Comparison of ENCODE assay signal across 8 cellular contexts in the genomic region with DNA sequence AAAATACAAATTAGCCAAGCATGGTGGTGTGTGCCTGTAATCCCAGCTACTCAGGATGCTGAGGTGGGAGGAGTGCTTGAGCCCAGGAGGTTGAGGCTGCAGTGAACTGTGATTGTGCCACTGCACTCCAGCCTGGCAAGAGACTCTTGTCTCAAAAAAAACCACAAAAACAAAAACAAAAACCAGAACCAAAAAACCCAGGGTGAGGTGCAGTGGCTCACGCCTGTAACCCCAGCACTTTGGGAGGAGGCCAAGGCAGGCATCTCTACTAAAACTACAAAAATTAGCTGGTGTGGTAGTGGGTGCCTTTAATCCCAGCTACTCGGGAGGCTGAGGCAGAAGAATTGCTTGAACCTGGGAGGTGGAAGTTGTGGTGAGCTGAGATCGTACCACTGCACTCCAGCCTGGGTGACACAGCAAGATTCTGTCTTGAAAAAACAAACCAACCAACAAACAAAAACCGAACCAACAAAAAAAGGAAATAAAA. TPM values are rescaled to one million over a fixed set of nuclear protein-coding genes. Genes with fewer than 3 reads are reported as not detected.
A peak's percentile ranks its signal among the peaks of the same experiment; 100 is the strongest.
DNase-seq lines count a peak whose midpoint lies in the region; ATAC-seq and TF ChIP-seq lines count a peak whose summit lies in the region.
"Not testable (repeated sequence)": the region's sequence is repeated elsewhere in the genome, so short reads cannot be mapped to it uniquely, and the experiment has no call there.

No MANE protein-coding gene starts in this region.

- not testable (repeated sequence) for TF ChIP-seq CTCF in KMS-11 (conservative IDR thresholded peaks at IDR 0.05; ENCODE audit: low read depth, low read length); choroid plexus epithelial cell (conservative IDR thresholded peaks at IDR 0.05; ENCODE audit: low read depth, low read length)

- not testable (repeated sequence) for H3K36me3 Mint-ChIP-seq in CD8-positive, alpha-beta memory T cell; T-cell; activated CD8-positive, alpha-beta memory T cell treated with anti-CD3 and anti-CD28 coated beads, Interleukin-2, amount 10 ng/mL, durations not matched to agents 7 days and 5 days; activated naive CD4-positive, alpha-beta T cell treated with anti-CD3 and anti-CD28 coated beads, Interleukin-2, amount 10 ng/mL, durations not matched to agents 7 days and 5 days; natural killer cell treated with Interleukin-12 subunit alpha and Interleukin-12 subunit beta and Interleukin-15 and Interleukin-18, amount 100 ng/mL, for 72 hours

- peak in 2 of 5 donors; percentile 17 to 22 for DNase-seq in CD8-positive, alpha-beta memory T cell
- DNase-seq in T-cell (peak in 15 of 34 experiments; percentile 1 to 28 (median 5)), choroid plexus epithelial cell (ENCODE audit: low read depth) (peak; percentile 21), substantia nigra (lab: John Stamatoyannopoulos, UW) (peak in 1 of 49 donors; percentile 22)
- peak; percentile 46 for DNase-seq in activated CD8-positive, alpha-beta memory T cell treated with anti-CD3 and anti-CD28 coated beads, Interleukin-2, amount 10 ng/mL, durations not matched to agents 7 days and 5 days
- DNase-seq in activated naive CD4-positive, alpha-beta T cell treated with anti-CD3 and anti-CD28 coated beads, Interleukin-2, amount 10 ng/mL, durations not matched to agents 7 days and 5 days: peak; percentile 51
- DNase-seq in natural killer cell treated with Interleukin-12 subunit alpha and Interleukin-12 subunit beta and Interleukin-15 and Interleukin-18, amount 100 ng/mL, for 72 hours (ENCODE audit: low spot score): not testable (repeated sequence)

- not testable (repeated sequence) for H3K27ac ChIP-seq in CD8-positive, alpha-beta memory T cell (ENCODE audit: low read depth, low read length)
- peak overlapping the region; percentile 95 for H3K27ac ChIP-seq in KMS-11
- H3K27ac ChIP-seq in substantia nigra (ENCODE audit: low read depth, low read length, poor library complexity, severe bottlenecking): peak overlapping the region; percentile 59

- H3K4me1 ChIP-seq in CD8-positive, alpha-beta memory T cell (ENCODE audit: insufficient read depth, low read length): peaks cover 31% of the 10 kb centered on the region
- H3K4me1 ChIP-seq in KMS-11 (ENCODE audit: low read depth, poor library complexity, severe bottlenecking): peaks cover 48% of the 10 kb centered on the region

- H3K27me3 Mint-ChIP-seq in CD8-positive, alpha-beta memory T cell; T-cell; activated CD8-positive, alpha-beta memory T cell treated with anti-CD3 and anti-CD28 coated beads, Interleukin-2, amount 10 ng/mL, durations not matched to agents 7 days and 5 days; activated naive CD4-positive, alpha-beta T cell treated with anti-CD3 and anti-CD28 coated beads, Interleukin-2, amount 10 ng/mL, durations not matched to agents 7 days and 5 days; natural killer cell treated with Interleukin-12 subunit alpha and Interleukin-12 subunit beta and Interleukin-15 and Interleukin-18, amount 100 ng/mL, for 72 hours: not testable (repeated sequence)

- H3K4me2 ChIP-seq in KMS-11: peak overlapping the region; percentile 97

- H3K36me3 ChIP-seq in CD8-positive, alpha-beta memory T cell (ENCODE audit: insufficient read depth, low read length); KMS-11 (ENCODE audit: insufficient read depth): not testable (repeated sequence)

- peak overlapping the region in 7 of 8 donors; percentile 39 to 88 (median 81) for H3K27ac Mint-ChIP-seq in CD8-positive, alpha-beta memory T cell
- H3K27ac Mint-ChIP-seq in T-cell: peak overlapping the region; percentile 62 to 75
- H3K27ac Mint-ChIP-seq in activated CD8-positive, alpha-beta memory T cell treated with anti-CD3 and anti-CD28 coated beads, Interleukin-2, amount 10 ng/mL, durations not matched to agents 7 days and 5 days: peak overlapping the region; percentile 44
- peak overlapping the region; percentile 89 for H3K27ac Mint-ChIP-seq in activated naive CD4-positive, alpha-beta T cell treated with anti-CD3 and anti-CD28 coated beads, Interleukin-2, amount 10 ng/mL, durations not matched to agents 7 days and 5 days
- H3K27ac Mint-ChIP-seq in natural killer cell treated with Interleukin-12 subunit alpha and Interleukin-12 subunit beta and Interleukin-15 and Interleukin-18, amount 100 ng/mL, for 72 hours: peak overlapping the region; percentile 15 to 22

- H3K9me3 Mint-ChIP-seq in CD8-positive, alpha-beta memory T cell; T-cell; activated CD8-positive, alpha-beta memory T cell treated with anti-CD3 and anti-CD28 coated beads, Interleukin-2, amount 10 ng/mL, durations not matched to agents 7 days and 5 days (ENCODE audit: low read depth); activated naive CD4-positive, alpha-beta T cell treated with anti-CD3 and anti-CD28 coated beads, Interleukin-2, amount 10 ng/mL, durations not matched to agents 7 days and 5 days; natural killer cell treated with Interleukin-12 subunit alpha and Interleukin-12 subunit beta and Interleukin-15 and Interleukin-18, amount 100 ng/mL, for 72 hours: not testable (repeated sequence)

- not testable (repeated sequence) for H3K79me2 ChIP-seq in KMS-11 (ENCODE audit: insufficient read depth, low read depth)

- not testable (repeated sequence) for H3K4me3 ChIP-seq in CD8-positive, alpha-beta memory T cell (ENCODE audit: low read length); KMS-11 (IDR thresholded peaks at IDR 0.05; ENCODE audit: insufficient read depth, low read depth, low read length); choroid plexus epithelial cell (ENCODE audit: low read depth, low read length)

- not testable (repeated sequence) for H3K9me3 ChIP-seq in CD8-positive, alpha-beta memory T cell (ENCODE audit: low read length)

- peaks cover 34 to 46% (median 40%) of the 10 kb centered on the region in 3 donors for H3K4me1 Mint-ChIP-seq in CD8-positive, alpha-beta memory T cell
- peaks cover 32 to 44% (median 39%) of the 10 kb centered on the region in 3 donors for H3K4me1 Mint-ChIP-seq in T-cell
- H3K4me1 Mint-ChIP-seq in activated CD8-positive, alpha-beta memory T cell treated with anti-CD3 and anti-CD28 coated beads, Interleukin-2, amount 10 ng/mL, durations not matched to agents 7 days and 5 days: peaks cover 28% of the 10 kb centered on the region
- H3K4me1 Mint-ChIP-seq in activated naive CD4-positive, alpha-beta T cell treated with anti-CD3 and anti-CD28 coated beads, Interleukin-2, amount 10 ng/mL, durations not matched to agents 7 days and 5 days: peaks cover 49% of the 10 kb centered on the region
- H3K4me1 Mint-ChIP-seq in natural killer cell treated with Interleukin-12 subunit alpha and Interleukin-12 subunit beta and Interleukin-15 and Interleukin-18, amount 100 ng/mL, for 72 hours (ENCODE audit: low read depth in 2 of 2): peaks cover 13 to 22% of the 10 kb centered on the region in 2 donors

- H3K27me3 ChIP-seq in CD8-positive, alpha-beta memory T cell (ENCODE audit: insufficient read depth, low read length, poor library complexity, severe bottlenecking); KMS-11 (ENCODE audit: insufficient read depth, low read depth): not testable (repeated sequence)

- CTCF ChIA-PET in CD8-positive, alpha-beta memory T cell (lab: Charles Lee); activated CD8-positive, alpha-beta memory T cell treated with anti-CD3 and anti-CD28 coated beads, Interleukin-2, amount 10 ng/mL, durations not matched to agents 7 days and 5 days (lab: Charles Lee): not testable (repeated sequence)
- CTCF ChIA-PET in T-cell (lab: Charles Lee): interaction anchor here in 1 of 2 donors (0.5 to 0.6 kb wide), 2 partner anchors 91 to 597 kb away, joined by 3 read pairs; no protein-coding TSS in a partner anchor
- CTCF ChIA-PET in activated naive CD4-positive, alpha-beta T cell treated with anti-CD3 and anti-CD28 coated beads, Interleukin-2, amount 10 ng/mL, durations not matched to agents 7 days and 5 days (lab: Charles Lee): interaction anchor here (1.0 to 1.4 kb wide), 2 partner anchors 11 to 14 kb away, joined by 3 to 5 read pairs; no protein-coding TSS in a partner anchor

- H4K20me1 ChIP-seq in KMS-11 (ENCODE audit: insufficient read depth): not testable (repeated sequence)

- POLR2A ChIA-PET in CD8-positive, alpha-beta memory T cell (lab: Charles Lee); T-cell (lab: Charles Lee): not testable (repeated sequence)

- peak overlapping the region; percentile 60 to 82 (median 63) for H3K4me3 Mint-ChIP-seq in CD8-positive, alpha-beta memory T cell
- H3K4me3 Mint-ChIP-seq in T-cell: peak overlapping the region; percentile 6 to 60 (median 42)
- not testable (repeated sequence) for H3K4me3 Mint-ChIP-seq in activated CD8-positive, alpha-beta memory T cell treated with anti-CD3 and anti-CD28 coated beads, Interleukin-2, amount 10 ng/mL, durations not matched to agents 7 days and 5 days
- H3K4me3 Mint-ChIP-seq in activated naive CD4-positive, alpha-beta T cell treated with anti-CD3 and anti-CD28 coated beads, Interleukin-2, amount 10 ng/mL, durations not matched to agents 7 days and 5 days: peak overlapping the region; percentile 40
- H3K4me3 Mint-ChIP-seq in natural killer cell treated with Interleukin-12 subunit alpha and Interleukin-12 subunit beta and Interleukin-15 and Interleukin-18, amount 100 ng/mL, for 72 hours: peak overlapping the region; percentile 32

- peak overlapping the region; percentile 70 for H3K9ac ChIP-seq in KMS-11

- peak overlapping the region; percentile 83 for H2AFZ ChIP-seq in KMS-11 (ENCODE audit: low read depth)

- ATAC-seq in T-cell (replicated peaks in 1 of 4): peak; percentile 23 to 62 (median 54)
- peak; percentile 57 for ATAC-seq in activated CD8-positive, alpha-beta memory T cell treated with anti-CD3 and anti-CD28 coated beads, Interleukin-2, amount 10 ng/mL, durations not matched to agents 7 days and 5 days
- ATAC-seq in natural killer cell treated with Interleukin-12 subunit alpha and Interleukin-12 subunit beta and Interleukin-15 and Interleukin-18, amount 100 ng/mL, for 72 hours: peak in 1 of 2 donors; percentile 38

RNA-seq across cellular contexts. Expression of gene SGK1, which starts 41.0 kb away (rescaled TPM):
- total RNA-seq in CD8-positive, alpha-beta memory T cell: 10 to 100 TPM; 36.5 to 36.7 TPM
- polyA plus RNA-seq in CD8-positive, alpha-beta memory T cell: 3.8 TPM
- 100 to 1,000 TPM in 1 of 5 donors, 10 to 100 TPM in 4; 18.9 to 165 (median 37.1) TPM for total RNA-seq in T-cell
- total RNA-seq in activated CD8-positive, alpha-beta memory T cell treated with anti-CD3 and anti-CD28 coated beads, Interleukin-2, amount 10 ng/mL, durations not matched to agents 7 days and 5 days: 10 to 100 TPM; 14.8 to 36.5 TPM
- 100 to 1,000 TPM; 117 to 119 TPM for total RNA-seq in natural killer cell treated with Interleukin-12 subunit alpha and Interleukin-12 subunit beta and Interleukin-15 and Interleukin-18, amount 100 ng/mL, for 72 hours

Comparison
In these comparisons a context has a peak if more than half of its experiments do, and no peak if none do; other contexts are left out.
1. H3K27ac Mint-ChIP-seq: peak in every context shown above with its lines; median percentile 89 in activated naive CD4-positive, alpha-beta T cell treated with anti-CD3 and anti-CD28 coated beads, Interleukin-2, amount 10 ng/mL, durations not matched to agents 7 days and 5 days; 81 in CD8-positive, alpha-beta memory T cell; 68 in T-cell; 44 in activated CD8-positive, alpha-beta memory T cell treated with anti-CD3 and anti-CD28 coated beads, Interleukin-2, amount 10 ng/mL, durations not matched to agents 7 days and 5 days; 18 in natural killer cell treated with Interleukin-12 subunit alpha and Interleukin-12 subunit beta and Interleukin-15 and Interleukin-18, amount 100 ng/mL, for 72 hours.